Comparison of ENCODE assay signal across 27 cellular contexts in genomic region chr12:130421896-130422295, GRCh38.
"Had no signal": no experiment of that assay in that cellular context is flagged by ENCODE, and none has a peak within 500 bp of the region (broad histone marks: within the 10 kb centered on the region; RNA-seq: fewer than 3 reads in every experiment).

No MANE protein-coding gene starts in this region.

- H3K27ac ChIP-seq: Peyer's patch, RWPE1, SJCRH30, WERI-Rb-1 had no signal

- ATAC-seq: activated CD4-positive, alpha-beta T cell treated with anti-CD3 and anti-CD28 coated beads for 36 hours; activated naive CD4-positive, alpha-beta T cell treated with anti-CD3 and anti-CD28 coated beads, Interleukin-2, amount 50 U/mL, for 72 hours; activated naive CD8-positive, alpha-beta T cell treated with anti-CD3 and anti-CD28 coated beads, Interleukin-2, amount 50 U/mL, for 24 hours; activated T-cell treated with anti-CD3 and anti-CD28 coated beads, Interleukin-2, amount 50 U/mL, for 4 hours had no signal

- H3K9me3 ChIP-seq: Peyer's patch, SJCRH30, SK-N-SH had no signal

- H3K36me3 ChIP-seq: Peyer's patch, SJCRH30, WERI-Rb-1 had no signal

- H3K4me3 ChIP-seq: Peyer's patch, SJCRH30 had no signal

- H3K27me3 ChIP-seq: Peyer's patch had no signal

- DNase-seq: activated CD4-positive, alpha-beta memory T cell treated with anti-CD3 and anti-CD28 coated beads, Interleukin-2, amount 10 ng/mL, durations not matched to agents 7 days and 5 days; activated CD4-positive, alpha-beta T cell treated with anti-CD3 and anti-CD28 coated beads for 36 hours; activated CD4-positive, alpha-beta T cell treated with anti-CD3 and anti-CD28 coated beads, Interleukin-2, amount 50 U/mL, for 1 hour; activated effector memory CD4-positive, alpha-beta T cell treated with anti-CD3 and anti-CD28 coated beads, Interleukin-2, amount 50 U/mL, for 16 hours; activated naive CD4-positive, alpha-beta T cell treated with Interleukin-2 at 50 U/mL for 16 hours; activated naive CD8-positive, alpha-beta T cell treated with anti-CD3 and anti-CD28 coated beads, Interleukin-2, amount 50 U/mL, for 24 hours; activated T-cell treated with anti-CD3 and anti-CD28 coated beads, Interleukin-2, amount 50 U/mL, for 4 hours; amniotic stem cell; KG1; NCI-H1092; NCI-H1417 treated with DMSO at 0.1 percent for 48 hours; NCI-H1694; NCI-H2029; NCI-H2107; NCI-H2171 treated with DMSO at 0.1 percent for 48 hours; NCI-H226; NCI-H526 treated with DMSO at 0.1 percent for 48 hours; NK-92 treated with Interleukin-12 subunit alpha and Interleukin-12 subunit beta, amount 100 ng/mL, for 24 hours; Peyer's patch; Right ventricle myocardium superior; SJCRH30; SK-N-SH; T-helper 1 cell; WERI-Rb-1 had no signal

- H3K4me1 ChIP-seq: Peyer's patch had no signal

- FAIRE-seq: astrocyte had no signal

- H3K4me2 ChIP-seq: SK-N-SH had no signal

- H3K9ac ChIP-seq: SK-N-SH had no signal
